Comparison of ENCODE assay signal across 15 cellular contexts in genomic region chr15:42427429-42428223, GRCh38.
A peak's percentile ranks its signal among the peaks of the same experiment; 100 is the strongest.
DNase-seq lines count a peak whose midpoint lies in the region; ATAC-seq and TF ChIP-seq lines count a peak whose summit lies in the region.
"Had no signal": no experiment of that assay in that cellular context is flagged by ENCODE, and none has a peak within 500 bp of the region (broad histone marks: within the 10 kb centered on the region; RNA-seq: fewer than 3 reads in every experiment).

No MANE protein-coding gene starts in this region.

- TF ChIP-seq CTCF in SK-N-SH (IDR thresholded peaks at IDR 0.05) (no peak), fibroblast of the aortic adventitia (IDR thresholded peaks at IDR 0.05; ENCODE audit: insufficient read depth, low read length) (no peak)

- peak overlapping the region; percentile 58; the same call in 1 of the 2 replicates for H3K9ac ChIP-seq in SK-N-SH

- no peaks in the 10 kb centered on the region for H3K79me2 ChIP-seq in SK-N-SH (ENCODE audit: insufficient read depth)

- H3K4me2 ChIP-seq in SK-N-SH, result peak overlapping the region; percentile 69

- H3K27me3 Mint-ChIP-seq in activated T-cell treated with anti-CD3 and anti-CD28 coated beads, Interleukin-2, amount 50 U/mL, for 72 hours (ENCODE audit: low read depth), result no peaks in the 10 kb centered on the region
- H3K27me3 Mint-ChIP-seq: activated CD8-positive, alpha-beta memory T cell treated with anti-CD3 and anti-CD28 coated beads, Interleukin-2, amount 10 ng/mL, durations not matched to agents 7 days and 5 days had no signal

- no peaks in the 10 kb centered on the region for H3K4me1 Mint-ChIP-seq in activated T-cell treated with anti-CD3 and anti-CD28 coated beads, Interleukin-2, amount 50 U/mL, for 72 hours (ENCODE audit: low read depth)
- H3K4me1 Mint-ChIP-seq: activated CD8-positive, alpha-beta memory T cell treated with anti-CD3 and anti-CD28 coated beads, Interleukin-2, amount 10 ng/mL, durations not matched to agents 7 days and 5 days had no signal

- DNase-seq in activated T-cell treated with anti-CD3 and anti-CD28 coated beads, Interleukin-2, amount 50 U/mL, for 72 hours, result no peak
- DNase-seq in activated T-cell treated with anti-CD3 and anti-CD28 coated beads for 4 hours (no peak), SK-N-SH (no peak), fibroblast of the aortic adventitia (ENCODE audit: low read depth) (peak; percentile 94), stromal cell of bone marrow (ENCODE audit: low read depth) (peak; percentile 93), SIG-M5 (lab: John Stamatoyannopoulos, UW) (no peak)
- DNase-seq: ACHN; activated CD8-positive, alpha-beta memory T cell treated with anti-CD3 and anti-CD28 coated beads, Interleukin-2, amount 10 ng/mL, durations not matched to agents 7 days and 5 days; central memory CD4-positive, alpha-beta T cell; foreskin melanocyte; GDM1; NCI-H1048 had no signal

- H3K9me3 Mint-ChIP-seq in activated T-cell treated with anti-CD3 and anti-CD28 coated beads, Interleukin-2, amount 50 U/mL, for 72 hours, result no peaks in the 10 kb centered on the region

- H3K27me3 ChIP-seq in SK-N-SH (ENCODE audit: insufficient read depth), result no peaks in the 10 kb centered on the region

- POLR2A ChIA-PET in SK-N-SH (lab: Yijun Ruan, JAX), result no interaction called here

- 38% methylated on average over 7 of the region's 7 CpGs for WGBS in SK-N-SH (ENCODE audit: low lambda C conversion rate)

- H3K4me3 ChIP-seq in SK-N-SH (ENCODE audit: low read depth in 2 of 2, low read length in 1 of 2), result 0 out of 4 replicates have a peak overlapping the region, but pooled peaks of 1 of the 2 experiments have one; percentile 10
- H3K4me3 ChIP-seq in fibroblast of the aortic adventitia (ENCODE audit: low read depth, low read length), result no peak overlapping the region

- H3K27ac ChIP-seq in SK-N-SH (ENCODE audit: low read depth in 2 of 2, low read length in 1 of 2), result peak overlapping the region; percentile 18 to 98; a peak in 3 of 4 replicates

- peaks cover 4% of the 10 kb centered on the region for H4K20me1 ChIP-seq in SK-N-SH (ENCODE audit: insufficient read depth)

- no peak for ATAC-seq in activated T-cell treated with anti-CD3 and anti-CD28 coated beads, Interleukin-2, amount 50 U/mL, for 72 hours (replicated peaks in 1 of 2)
- ATAC-seq in GM18858 (IDR thresholded peaks at IDR 0.05; ENCODE audit: unreplicated experiment), result no peak
- ATAC-seq in HG03457 (IDR thresholded peaks at IDR 0.05; ENCODE audit: unreplicated experiment), result no peak
- ATAC-seq: activated CD8-positive, alpha-beta memory T cell treated with anti-CD3 and anti-CD28 coated beads, Interleukin-2, amount 10 ng/mL, durations not matched to agents 7 days and 5 days; HCT116 had no signal

- H3K4me3 Mint-ChIP-seq in activated T-cell treated with anti-CD3 and anti-CD28 coated beads, Interleukin-2, amount 50 U/mL, for 72 hours, result no peak overlapping the region
- H3K4me3 Mint-ChIP-seq: activated CD8-positive, alpha-beta memory T cell treated with anti-CD3 and anti-CD28 coated beads, Interleukin-2, amount 10 ng/mL, durations not matched to agents 7 days and 5 days had no signal

- H2AFZ ChIP-seq in SK-N-SH (ENCODE audit: low read depth), result no peak overlapping the region

- no peak for TF ChIP-seq RAD21 in SK-N-SH (IDR thresholded peaks at IDR 0.05; ENCODE audit: low read length)

- H3K27ac Mint-ChIP-seq in activated T-cell treated with anti-CD3 and anti-CD28 coated beads, Interleukin-2, amount 50 U/mL, for 72 hours, result peak overlapping the region; percentile 57
- H3K27ac Mint-ChIP-seq: activated CD8-positive, alpha-beta memory T cell treated with anti-CD3 and anti-CD28 coated beads, Interleukin-2, amount 10 ng/mL, durations not matched to agents 7 days and 5 days had no signal

- H3K9me3 ChIP-seq in SK-N-SH, result no peaks in the 10 kb centered on the region

- TF ChIP-seq EP300 in SK-N-SH (IDR thresholded peaks at IDR 0.05; ENCODE audit: borderline replicate concordance in 1 of 2, low read depth in 1 of 2, low read length in 1 of 2), result peak; percentile 53 to 93

- peaks cover 0 to 10% of the 10 kb centered on the region in 2 experiments; a peak in 2 of 4 replicates for H3K4me1 ChIP-seq in SK-N-SH (ENCODE audit: control insufficient read depth in 1 of 2, insufficient read depth in 2 of 2, low read depth in 1 of 2, low read length in 1 of 2)

- peaks cover 29% of the 10 kb centered on the region for H3F3A ChIP-seq in SK-N-SH (replicated peaks; ENCODE audit: insufficient read depth)

- H3K36me3 Mint-ChIP-seq in activated T-cell treated with anti-CD3 and anti-CD28 coated beads, Interleukin-2, amount 50 U/mL, for 72 hours (ENCODE audit: insufficient read depth in 2 of 2), result peaks cover 4 to 16% of the 10 kb centered on the region in 2 donors

- CTCF ChIA-PET in SK-N-SH (lab: Yijun Ruan, JAX), result interaction anchor here (1.0 to 1.8 kb wide), 2 partner anchors 42 kb away, joined by 3 to 5 read pairs; no protein-coding TSS in a partner anchor

- peaks cover 38 to 62% of the 10 kb centered on the region in 2 experiments for H3K36me3 ChIP-seq in SK-N-SH (replicated peaks in 1 of 2; ENCODE audit: control insufficient read depth in 1 of 2, insufficient read depth in 2 of 2, low read length in 1 of 2)

- no peaks in the 10 kb centered on the region for H3K9me2 ChIP-seq in SK-N-SH

TF ChIP-seq in SK-N-SH, 30 proteins besides CTCF, POLR2A, EP300 and RAD21 (continues in another document):
- TF ChIP-seq RFX5 (IDR thresholded peaks at IDR 0.05; ENCODE audit: low read length) (no peak), USF1 (IDR thresholded peaks at IDR 0.05; ENCODE audit: borderline replicate concordance, low read depth) (no peak), FOXJ3 (CRISPR knock-in tag; IDR thresholded peaks at IDR 0.05) (no peak), PBX3 (IDR thresholded peaks at IDR 0.05) (peak; percentile 99), ZBTB33 (IDR thresholded peaks at IDR 0.05; ENCODE audit: borderline replicate concordance, low read depth) (no peak), EZH2phosphoT487 (IDR thresholded peaks at IDR 0.05; ENCODE audit: borderline replicate concordance, low read depth) (no peak), RXRA (IDR thresholded peaks at IDR 0.05; ENCODE audit: borderline replicate concordance, low read depth) (no peak; the same call in 1 of the 2 replicates), GABPA (IDR thresholded peaks at IDR 0.05; ENCODE audit: low read depth) (no peak), SIN3A (IDR thresholded peaks at IDR 0.05; ENCODE audit: borderline replicate concordance, low read depth, low read length) (0 out of 2 replicates have a peak, but pooled peaks have one; percentile 26), JUND (IDR thresholded peaks at IDR 0.05) (peak; percentile 98), NRF1 (IDR thresholded peaks at IDR 0.05; ENCODE audit: low read depth, low read length) (no peak), USF2 (IDR thresholded peaks at IDR 0.05; ENCODE audit: borderline replicate concordance, low read depth, low read length) (no peak), TCF12 (IDR thresholded peaks at IDR 0.05) (peak; percentile 96), TAF1 (IDR thresholded peaks at IDR 0.05; ENCODE audit: borderline replicate concordance, low read depth, low read length) (no peak)

Comparison
In these comparisons a context has a peak if more than half of its experiments do, and no peak if none do; other contexts are left out.
1. DNase-seq: peak in fibroblast of the aortic adventitia (single experiment) and stromal cell of bone marrow (single experiment); none in activated T-cell treated with anti-CD3 and anti-CD28 coated beads, Interleukin-2, amount 50 U/mL, for 72 hours (0 of 2), activated T-cell treated with anti-CD3 and anti-CD28 coated beads for 4 hours (single experiment), SK-N-SH (single experiment) and SIG-M5 (single experiment).